ENCODE assay signal across 8 cellular contexts in the genomic region with DNA sequence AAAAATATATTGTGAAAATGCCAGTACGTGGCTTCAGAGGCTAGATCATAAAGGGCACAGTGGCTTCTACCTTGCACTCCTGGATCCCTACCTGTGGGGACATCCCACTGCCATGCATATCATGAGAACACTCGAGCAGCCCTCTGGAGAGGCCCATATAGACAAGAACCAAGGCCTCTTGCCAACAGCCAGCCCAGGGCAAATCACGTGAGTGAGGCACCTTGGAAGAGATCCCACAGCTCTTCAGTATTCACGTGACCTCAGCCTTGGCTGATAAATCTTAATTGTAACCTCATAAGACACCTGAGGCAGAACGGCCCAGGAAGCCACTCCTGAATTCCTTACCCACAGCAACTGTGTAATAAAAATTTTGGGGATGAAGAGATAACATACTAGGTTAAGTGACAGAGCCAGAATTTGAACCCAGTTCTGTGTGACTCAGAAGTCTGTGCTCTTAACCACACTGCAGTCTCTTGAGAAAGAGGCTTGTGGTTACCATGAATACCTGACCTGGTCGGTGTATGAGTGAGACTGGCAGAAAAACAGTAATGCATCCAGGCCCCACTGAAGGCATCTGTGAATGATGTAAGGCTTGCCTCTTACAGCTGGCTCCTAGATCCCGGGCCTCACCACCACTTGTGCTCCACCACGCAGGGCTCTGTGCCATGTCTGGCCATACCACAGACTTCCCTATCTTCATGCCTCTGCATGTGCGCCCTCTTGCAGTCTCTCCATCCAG. TPM values are rescaled to one million over a fixed set of nuclear protein-coding genes. Genes with fewer than 3 reads are reported as not detected.
DNase-seq lines count a peak whose midpoint lies in the region; ATAC-seq, FAIRE-seq and TF ChIP-seq lines count a peak whose summit lies in the region.

No MANE protein-coding gene starts in this region.

- H2AK9ac ChIP-seq in IMR-90 (replicated peaks; ENCODE audit: low read depth, low read length, poor library complexity), result peak overlapping the region; percentile 73

- no peak overlapping the region for H3K9ac ChIP-seq in IMR-90 (ENCODE audit: low read depth, low read length)

- no peak overlapping the region for H3K27ac ChIP-seq in A549
- H3K27ac ChIP-seq in IMR-90 (ENCODE audit: insufficient read depth, low read length), result peak overlapping the region; percentile 13; the same call in 1 of the 2 replicates
- peak overlapping the region in 1 of 2 donors; percentile 79 for H3K27ac ChIP-seq in left lung

- peak overlapping the region; percentile 31 for H2BK5ac ChIP-seq in IMR-90 (ENCODE audit: low read depth, low read length, poor library complexity, severe bottlenecking)

- H3K18ac ChIP-seq in IMR-90 (ENCODE audit: low read depth, low read length), result no peak overlapping the region

- H3K27me3 Mint-ChIP-seq in brain, result no peaks in the 10 kb centered on the region

- H3K4me3 Mint-ChIP-seq in brain, result no peak overlapping the region

- no peak overlapping the region for H4K8ac ChIP-seq in IMR-90 (ENCODE audit: low read depth in 2 of 2, low read length in 2 of 2)

- 85% methylated on average over 9 of the region's 9 CpGs for WGBS in A549 (ENCODE audit: missing lambda C conversion rate)
- WGBS in IMR-90 (ENCODE audit: extremely low coverage in 2 of 2, insufficient read length in 1 of 2), 2 experiments, result 40% methylated on average over 2 of the region's 9 CpGs; no CpG with 5 or more reads in 1 of the 2 experiments

- no peak for TF ChIP-seq RAD21 in A549 (conservative IDR thresholded peaks at IDR 0.05 in 1 of 2, IDR thresholded peaks at IDR 0.05 in 1 of 2)
- peak; percentile 27; the same call in 1 of the 2 replicates for TF ChIP-seq RAD21 in IMR-90 (IDR thresholded peaks at IDR 0.05; ENCODE audit: low read length)

- H3K23ac ChIP-seq in IMR-90 (ENCODE audit: low read depth, low read length), result no peak overlapping the region

- no peak overlapping the region for H2AK5ac ChIP-seq in IMR-90 (ENCODE audit: low read depth, low read length)

- H3K36me3 ChIP-seq in IMR-90 (ENCODE audit: control insufficient read depth, insufficient read depth, low read length) (peaks cover 92% of the 10 kb centered on the region), left lung (peaks cover 6 to 100% of the 10 kb centered on the region in 2 donors)

- H3K27me3 ChIP-seq in IMR-90 (ENCODE audit: control insufficient read depth, insufficient read depth, low read length) (no peaks in the 10 kb centered on the region), left lung (no peaks in the 10 kb centered on the region)

- H3K4me1 ChIP-seq in A549 (no peaks in the 10 kb centered on the region), IMR-90 (ENCODE audit: control insufficient read depth, insufficient read depth, low read length) (peaks cover 28% of the 10 kb centered on the region), left lung (peaks cover 24 to 79% of the 10 kb centered on the region in 2 donors)

- H3K27ac Mint-ChIP-seq in brain, result peak overlapping the region in 4 of 5 experiments; percentile 17 to 64 (median 46)

- dilution Hi-C loops in IMR-90 (cut with HindIII; ENCODE audit: low sequenced_read_pairs, unreplicated experiment), result no loop called here

- H3K14ac ChIP-seq in IMR-90 (replicated peaks; ENCODE audit: low read depth, low read length), result no peak overlapping the region

- no peak overlapping the region for H2BK15ac ChIP-seq in IMR-90 (ENCODE audit: low read depth, low read length)

- H3K79me1 ChIP-seq in IMR-90 (ENCODE audit: low read depth in 1 of 2, low read length in 2 of 2), result peaks cover 61 to 91% of the 10 kb centered on the region in 2 experiments

- no peak overlapping the region for H2AFZ ChIP-seq in IMR-90 (replicated peaks; ENCODE audit: low read length, poor library complexity)

- peaks cover 80% of the 10 kb centered on the region for H3K36me3 Mint-ChIP-seq in brain

- H3K9me3 ChIP-seq in A549 (no peaks in the 10 kb centered on the region), IMR-90 (ENCODE audit: control insufficient read depth, insufficient read depth, low read length) (no peaks in the 10 kb centered on the region), left lung (no peaks in the 10 kb centered on the region)

- no peak for FAIRE-seq in A549 (lab: Jason Lieb, UNC)

- H3K4me2 ChIP-seq in A549 (no peak overlapping the region), IMR-90 (ENCODE audit: low read depth, low read length) (no peak overlapping the region)

- TF ChIP-seq POLR2A in A549 (IDR thresholded peaks at IDR 0.05; ENCODE audit: low read length), result no peak
- no peak for TF ChIP-seq POLR2A in IMR-90 (IDR thresholded peaks at IDR 0.05; ENCODE audit: low read depth, low read length)

- peaks cover 11% of the 10 kb centered on the region for H3K4me1 Mint-ChIP-seq in brain

- ATAC-seq in A549 (peak; percentile 17 to 28; a peak in 2 of 6 replicates), IMR-90 (ENCODE audit: low read depth) (peak; percentile 81), left lung (peak; percentile 73), GM18858 (IDR thresholded peaks at IDR 0.05; ENCODE audit: unreplicated experiment) (no peak), HG03196 (IDR thresholded peaks at IDR 0.05; ENCODE audit: unreplicated experiment) (no peak), HG03025 (IDR thresholded peaks at IDR 0.05; ENCODE audit: low FRiP score, unreplicated experiment) (no peak)

- H2BK20ac ChIP-seq in IMR-90 (ENCODE audit: low read depth, low read length), result no peak overlapping the region

- no peak overlapping the region for H2BK120ac ChIP-seq in IMR-90 (ENCODE audit: low read depth, low read length)

- POLR2A ChIA-PET in A549 (lab: Yijun Ruan, JAX) (no interaction called here), IMR-90 (lab: Charles Lee; ENCODE audit: unreplicated experiment) (no interaction called here)

- no peak overlapping the region for H4K5ac ChIP-seq in IMR-90 (ENCODE audit: low read depth, low read length)

- TF ChIP-seq CTCF in A549 (IDR thresholded peaks at IDR 0.05), result no peak
- no peak for TF ChIP-seq CTCF in IMR-90 (conservative IDR thresholded peaks at IDR 0.05; ENCODE audit: low read depth, low read length)
- no peak for TF ChIP-seq CTCF in brain (conservative IDR thresholded peaks at IDR 0.05)
- TF ChIP-seq CTCF in left lung (IDR thresholded peaks at IDR 0.05), result no peak

- in situ Hi-C loops in IMR-90 (cut with MboI; ENCODE audit: low sequenced_read_pairs), result no loop called here

- peak overlapping the region; percentile 26 for H3K4ac ChIP-seq in IMR-90 (ENCODE audit: low read depth, low read length)

- DNase-seq in A549 (ENCODE audit: low read depth in 1 of 2, low spot score in 1 of 2), result no peak
- DNase-seq in IMR-90, result peak; percentile 99
- DNase-seq in left lung, result peak in 1 of 2 donors; percentile 67
- DNase-seq in iPS-NIHi11 (ENCODE audit: low spot score), result no peak

- CTCF ChIA-PET in A549 (lab: Yijun Ruan, JAX), result no interaction called here
- CTCF ChIA-PET in IMR-90 (lab: Yijun Ruan, JAX), result interaction anchor here (0.7 to 1.1 kb wide), 2 partner anchors 14 to 32 kb away, joined by 3 read pairs; no protein-coding TSS in a partner anchor

- H3K56ac ChIP-seq in IMR-90 (ENCODE audit: extremely low read depth, insufficient read depth, low read length), result no peak overlapping the region

- H3K4me3 ChIP-seq in A549 (no peak overlapping the region), IMR-90 (ENCODE audit: insufficient read depth, low read depth, low read length) (no peak overlapping the region), left lung (no peak overlapping the region)

- intact Hi-C loops in IMR-90 (cut with micrococcal nuclease), result loop anchor here (5.0 kb wide), 1 partner anchor 40 kb away; no protein-coding TSS in a partner anchor
- intact Hi-C loops in left lung (cut with DNase I), result no loop called here

- TF ChIP-seq EP300 in A549 (IDR thresholded peaks at IDR 0.05), result no peak

- peaks cover 15% of the 10 kb centered on the region for H3K9me1 ChIP-seq in IMR-90 (ENCODE audit: insufficient read depth, low read length)

- no peaks in the 10 kb centered on the region for H3K9me3 Mint-ChIP-seq in brain

- no peak overlapping the region for H4K91ac ChIP-seq in IMR-90 (ENCODE audit: insufficient read depth, low read depth, low read length)

- no TSS peak for BruUV-seq in IMR-90 (replicated peaks; lab: Mats Ljungman, UMichigan)

- peaks cover 89% of the 10 kb centered on the region for H4K20me1 ChIP-seq in IMR-90 (ENCODE audit: insufficient read depth, low read length)

TF ChIP-seq in A549, 52 proteins besides CTCF, POLR2A, EP300 and RAD21:
- TF ChIP-seq CBX2 (IDR thresholded peaks at IDR 0.05; ENCODE audit: borderline replicate concordance, low read depth) (no peak), CBX8 (IDR thresholded peaks at IDR 0.05) (no peak), HEYL (CRISPR knock-in tag; IDR thresholded peaks at IDR 0.05) (no peak)
- TF ChIP-seq, protein P1, sequence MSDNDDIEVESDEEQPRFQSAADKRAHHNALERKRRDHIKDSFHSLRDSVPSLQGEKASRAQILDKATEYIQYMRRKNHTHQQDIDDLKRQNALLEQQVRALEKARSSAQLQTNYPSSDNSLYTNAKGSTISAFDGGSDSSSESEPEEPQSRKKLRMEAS (IDR thresholded peaks at IDR 0.05), result no peak

TF ChIP-seq in IMR-90, 13 proteins besides CTCF, POLR2A, EP300 and RAD21 (continues in another document):
- TF ChIP-seq, protein P2, sequence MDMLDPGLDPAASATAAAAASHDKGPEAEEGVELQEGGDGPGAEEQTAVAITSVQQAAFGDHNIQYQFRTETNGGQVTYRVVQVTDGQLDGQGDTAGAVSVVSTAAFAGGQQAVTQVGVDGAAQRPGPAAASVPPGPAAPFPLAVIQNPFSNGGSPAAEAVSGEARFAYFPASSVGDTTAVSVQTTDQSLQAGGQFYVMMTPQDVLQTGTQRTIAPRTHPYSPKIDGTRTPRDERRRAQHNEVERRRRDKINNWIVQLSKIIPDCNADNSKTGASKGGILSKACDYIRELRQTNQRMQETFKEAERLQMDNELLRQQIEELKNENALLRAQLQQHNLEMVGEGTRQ (IDR thresholded peaks at IDR 0.05; ENCODE audit: low read depth, low read length), result peak; percentile 52
- TF ChIP-seq RCOR1 (IDR thresholded peaks at IDR 0.05; ENCODE audit: insufficient replicate concordance, low read length), result peak; percentile 93

RNA-seq across cellular contexts. Expression of a gene that starts 6.9 kb away (rescaled TPM):
- polyA plus RNA-seq in A549 (2011; rRNA removed), result not detected in 2 replicates
- not detected in 2 replicates for polyA plus RNA-seq in A549 (2012; cell fraction: cytosol; rRNA removed)
- polyA plus RNA-seq in A549 (2012; cell fraction: nucleus; rRNA removed), result 0.24 TPM in 1 of 2 replicates, not detected in the other
- not detected in 3 replicates for polyA plus RNA-seq in A549 (2017; fragmentation: RNase III; extraction: RNeasy Plus Mini Kit Qiagen cat#74134 plus additional on column Dnase treatment)
- not detected in 2 replicates for polyA minus RNA-seq in A549 (2011; rRNA and poly(A)+ RNA removed)
- not detected in 2 replicates for total RNA-seq in IMR-90 (2012; rRNA removed)
- not detected in 2 replicates for polyA plus RNA-seq in IMR-90 (2012; rRNA removed)
- polyA plus RNA-seq in IMR-90 (2012; cell fraction: cytosol; rRNA removed), result not detected in 2 replicates
- 0.23 and 1.2 TPM in 2 replicates for polyA plus RNA-seq in IMR-90 (2012; cell fraction: nucleus; rRNA removed; ENCODE audit: low replicate concordance)
- polyA plus RNA-seq in brain (ENCODE audit: insufficient read depth, low read depth, low replicate concordance), result not detected
- not detected for total RNA-seq in left lung

Comparison
In these comparisons a context has a peak if more than half of its experiments do, and no peak if none do; other contexts are left out.
1. ATAC-seq: peak in A549 (2 of 2), IMR-90 (single experiment) and left lung (single experiment); none in GM18858 (single experiment), HG03196 (single experiment) and HG03025 (single experiment).